ENCODE assay signal across 18 cellular contexts in the genomic region with DNA sequence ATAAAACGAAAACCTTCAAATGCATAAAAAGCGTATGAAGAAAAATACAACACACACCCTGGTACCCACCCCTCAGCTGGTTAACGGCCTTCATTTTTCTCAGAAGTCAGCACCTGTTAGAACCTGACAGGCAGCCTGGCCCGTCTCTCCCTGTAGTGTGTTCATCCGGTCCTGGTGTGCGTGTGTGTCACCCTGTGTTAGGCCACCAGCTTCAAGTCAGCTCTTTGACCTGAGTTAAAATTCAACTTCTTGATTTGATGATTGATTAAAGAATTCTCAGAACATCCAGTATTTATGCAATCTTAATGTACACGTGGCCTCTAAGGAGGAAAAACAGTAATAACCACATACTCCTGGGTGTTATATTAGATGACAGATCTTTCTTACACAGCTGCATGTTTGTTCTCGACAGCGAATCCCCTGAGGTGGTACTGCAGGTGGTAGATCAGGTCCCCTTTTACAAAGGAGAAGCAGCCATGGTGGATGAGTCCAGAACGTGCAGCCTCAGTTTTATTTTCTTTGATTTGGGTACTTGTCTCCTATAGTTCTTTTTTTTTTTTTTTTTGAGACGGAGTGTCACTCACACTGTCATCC. TPM values are rescaled to one million over a fixed set of nuclear protein-coding genes. Genes with fewer than 3 reads are reported as not detected.
A peak's percentile ranks its signal among the peaks of the same experiment; 100 is the strongest.
DNase-seq lines count a peak whose midpoint lies in the region; ATAC-seq and TF ChIP-seq lines count a peak whose summit lies in the region.
"Had no signal": no experiment of that assay in that cellular context is flagged by ENCODE, and none has a peak within 500 bp of the region (broad histone marks: within the 10 kb centered on the region; RNA-seq: fewer than 3 reads in every experiment).

No MANE protein-coding gene starts in this region.

- peaks cover 21% of the 10 kb centered on the region for H3K36me3 Mint-ChIP-seq in activated naive CD4-positive, alpha-beta T cell treated with anti-CD3 and anti-CD28 coated beads for 36 hours (ENCODE audit: low read depth)
- peaks cover 52% of the 10 kb centered on the region for H3K36me3 Mint-ChIP-seq in activated CD8-positive, alpha-beta T cell treated with anti-CD3 and anti-CD28 coated beads, Interleukin-2, amount 10 ng/mL, durations not matched to agents 7 days and 5 days (ENCODE audit: low read depth)
- peaks cover 35 to 70% of the 10 kb centered on the region in 2 donors for H3K36me3 Mint-ChIP-seq in stimulated activated naive B cell treated with anti-CD40 and anti-IgM and Interleukin-4, amounts not matched to agents 10 μg/mL and 1 μg/mL and 100 μg/mL, for 72 hours

- H3K27ac Mint-ChIP-seq in activated naive CD4-positive, alpha-beta T cell treated with anti-CD3 and anti-CD28 coated beads for 36 hours: no peak overlapping the region
- peak overlapping the region; percentile 71 for H3K27ac Mint-ChIP-seq in activated CD8-positive, alpha-beta T cell treated with anti-CD3 and anti-CD28 coated beads, Interleukin-2, amount 10 ng/mL, durations not matched to agents 7 days and 5 days
- peak overlapping the region; percentile 65 for H3K27ac Mint-ChIP-seq in stimulated activated naive B cell treated with anti-CD40 and anti-IgM and Interleukin-4, amounts not matched to agents 10 μg/mL and 1 μg/mL and 100 μg/mL, for 72 hours

- H3K27me3 Mint-ChIP-seq in activated naive CD4-positive, alpha-beta T cell treated with anti-CD3 and anti-CD28 coated beads for 36 hours (ENCODE audit: low read depth): no peaks in the 10 kb centered on the region
- no peaks in the 10 kb centered on the region for H3K27me3 Mint-ChIP-seq in activated CD8-positive, alpha-beta T cell treated with anti-CD3 and anti-CD28 coated beads, Interleukin-2, amount 10 ng/mL, durations not matched to agents 7 days and 5 days (ENCODE audit: low read depth)
- H3K27me3 Mint-ChIP-seq in stimulated activated naive B cell treated with anti-CD40 and anti-IgM and Interleukin-4, amounts not matched to agents 10 μg/mL and 1 μg/mL and 100 μg/mL, for 72 hours: no peaks in the 10 kb centered on the region

- H3K4me1 ChIP-seq in HEK293 (ENCODE audit: control insufficient read depth, insufficient read depth, low read length): peaks cover 14% of the 10 kb centered on the region

- peaks cover 0 to 23% of the 10 kb centered on the region in 2 experiments; a peak in 2 of 3 replicates for H3K36me3 ChIP-seq in HEK293 (ENCODE audit: control insufficient read depth in 2 of 2, insufficient read depth in 1 of 2, low read length in 2 of 2)

- no peak overlapping the region for H3K4me3 ChIP-seq in HEK293 (ENCODE audit: low read depth, low read length)

- peak; percentile 56 for ATAC-seq in activated CD8-positive, alpha-beta T cell treated with anti-CD3 and anti-CD28 coated beads, Interleukin-2, amount 10 ng/mL, durations not matched to agents 7 days and 5 days
- peak; percentile 85 to 86 for ATAC-seq in stimulated activated naive B cell treated with anti-CD40 and anti-IgM and Interleukin-4, amounts not matched to agents 10 μg/mL and 1 μg/mL and 100 μg/mL, for 72 hours (replicated peaks)
- ATAC-seq in Right ventricle myocardium inferior: no peak

- H3K9me3 ChIP-seq in HEK293 (ENCODE audit: control insufficient read depth, insufficient read depth, low read depth, low read length): no peaks in the 10 kb centered on the region

- CTCF ChIA-PET in activated naive CD4-positive, alpha-beta T cell treated with anti-CD3 and anti-CD28 coated beads for 36 hours (lab: Charles Lee): interaction anchor here (0.7 kb wide), 1 partner anchor 10 kb away, joined by 3 read pairs; no protein-coding TSS in a partner anchor
- CTCF ChIA-PET in HEK293 (lab: Yijun Ruan, JAX): interaction anchor here (0.6 kb wide), 1 partner anchor 597 kb away, joined by 3 read pairs; no protein-coding TSS in a partner anchor
- CTCF ChIA-PET in activated CD8-positive, alpha-beta T cell treated with anti-CD3 and anti-CD28 coated beads, Interleukin-2, amount 10 ng/mL, durations not matched to agents 7 days and 5 days (lab: Charles Lee): interaction anchor here (0.6 kb wide), 1 partner anchor 37 kb away, joined by 4 read pairs; no protein-coding TSS in a partner anchor

- intact Hi-C loops in activated naive CD4-positive, alpha-beta T cell treated with anti-CD3 and anti-CD28 coated beads for 36 hours (cut with micrococcal nuclease): no loop called here
- intact Hi-C loops in Right ventricle myocardium inferior (cut with DNase I): no loop called here

- H3K9me3 Mint-ChIP-seq in activated naive CD4-positive, alpha-beta T cell treated with anti-CD3 and anti-CD28 coated beads for 36 hours: no peaks in the 10 kb centered on the region
- no peaks in the 10 kb centered on the region for H3K9me3 Mint-ChIP-seq in activated CD8-positive, alpha-beta T cell treated with anti-CD3 and anti-CD28 coated beads, Interleukin-2, amount 10 ng/mL, durations not matched to agents 7 days and 5 days (ENCODE audit: insufficient read depth)
- no peaks in the 10 kb centered on the region for H3K9me3 Mint-ChIP-seq in stimulated activated naive B cell treated with anti-CD40 and anti-IgM and Interleukin-4, amounts not matched to agents 10 μg/mL and 1 μg/mL and 100 μg/mL, for 72 hours

- no peak overlapping the region for H3K4me3 Mint-ChIP-seq in activated naive CD4-positive, alpha-beta T cell treated with anti-CD3 and anti-CD28 coated beads for 36 hours
- no peak overlapping the region for H3K4me3 Mint-ChIP-seq in activated CD8-positive, alpha-beta T cell treated with anti-CD3 and anti-CD28 coated beads, Interleukin-2, amount 10 ng/mL, durations not matched to agents 7 days and 5 days
- peak overlapping the region; percentile 23 to 44 for H3K4me3 Mint-ChIP-seq in stimulated activated naive B cell treated with anti-CD40 and anti-IgM and Interleukin-4, amounts not matched to agents 10 μg/mL and 1 μg/mL and 100 μg/mL, for 72 hours

- no peak overlapping the region for H3K27ac ChIP-seq in HEK293 (ENCODE audit: extremely low read depth, low read depth, low read length)
- H3K27ac ChIP-seq: RWPE1 had no signal

- DNase-seq in activated naive CD4-positive, alpha-beta T cell treated with anti-CD3 and anti-CD28 coated beads for 36 hours: peak; percentile 18
- no peak for DNase-seq in activated naive CD4-positive, alpha-beta T cell treated with anti-CD3 and anti-CD28 coated beads, Interleukin-2, amount 50 U/mL, for 16 hours
- DNase-seq in activated CD8-positive, alpha-beta T cell treated with anti-CD3 and anti-CD28 coated beads, Interleukin-2, amount 10 ng/mL, durations not matched to agents 7 days and 5 days: peak; percentile 45
- no peak for DNase-seq in stimulated activated naive B cell treated with anti-CD40 and anti-IgM and Interleukin-4, amounts not matched to agents 10 μg/mL and 1 μg/mL and 100 μg/mL, for 72 hours
- no peak for DNase-seq in Right ventricle myocardium inferior (ENCODE audit: missing footprints)
- DNase-seq in medulla oblongata (ENCODE audit: extremely low spot score): no peak
- no peak for DNase-seq in cerebellar cortex (ENCODE audit: low spot score)
- DNase-seq: erythroblast; glutamatergic neuron; Karpas-422; NCI-H187; NCI-H82; retina; stimulated activated CD4-positive, alpha-beta T cell treated with anti-CD3 and anti-CD28 coated beads, Interleukin-2, amount 100 ng/mL, for 24 hours; stimulated activated CD8-positive, alpha-beta memory T cell treated with anti-CD3 and anti-CD28 coated beads, Interleukin-4, amount 100 ng/mL, for 48 hours; T-helper 9 cell had no signal

- POLR2A ChIA-PET in HEK293 (lab: Yijun Ruan, JAX): interaction anchor here (0.7 kb wide), 1 partner anchor 42 kb away, joined by 4 read pairs; no protein-coding TSS in a partner anchor
- POLR2A ChIA-PET in activated CD8-positive, alpha-beta T cell treated with anti-CD3 and anti-CD28 coated beads, Interleukin-2, amount 10 ng/mL, durations not matched to agents 7 days and 5 days (lab: Charles Lee): interaction anchor here (1.3 to 1.8 kb wide), 2 partner anchors 18 to 19 kb away, joined by 4 to 5 read pairs; partner anchors contain the start of genes TBC1D22B and TMEM217

- no peak for TF ChIP-seq CTCF in HEK293 (tag by site-specific recombination; IDR thresholded peaks at IDR 0.05)

- peaks cover 43% of the 10 kb centered on the region for H3K4me1 Mint-ChIP-seq in activated naive CD4-positive, alpha-beta T cell treated with anti-CD3 and anti-CD28 coated beads for 36 hours (ENCODE audit: low read depth)
- H3K4me1 Mint-ChIP-seq in activated CD8-positive, alpha-beta T cell treated with anti-CD3 and anti-CD28 coated beads, Interleukin-2, amount 10 ng/mL, durations not matched to agents 7 days and 5 days (ENCODE audit: low read depth): peaks cover 90% of the 10 kb centered on the region
- H3K4me1 Mint-ChIP-seq in stimulated activated naive B cell treated with anti-CD40 and anti-IgM and Interleukin-4, amounts not matched to agents 10 μg/mL and 1 μg/mL and 100 μg/mL, for 72 hours: peaks cover 37 to 77% of the 10 kb centered on the region in 2 donors

RNA-seq across cellular contexts. Expression of gene TMEM217, which starts 19.1 kb away (rescaled TPM):
- under 1 TPM; 0.81 to 0.95 TPM for total RNA-seq in activated naive CD4-positive, alpha-beta T cell treated with anti-CD3 and anti-CD28 coated beads for 36 hours
- total RNA-seq in activated CD8-positive, alpha-beta T cell treated with anti-CD3 and anti-CD28 coated beads, Interleukin-2, amount 10 ng/mL, durations not matched to agents 7 days and 5 days: 1 to 10 TPM; 3.1 to 3.2 TPM
- 0.30 TPM for total RNA-seq in Right ventricle myocardium inferior

RNA-seq across cellular contexts. Expression of gene TBC1D22B, which starts 19.4 kb away (rescaled TPM):
- total RNA-seq in activated naive CD4-positive, alpha-beta T cell treated with anti-CD3 and anti-CD28 coated beads for 36 hours: 10 to 100 TPM; 13.4 to 15.1 TPM
- total RNA-seq in activated CD8-positive, alpha-beta T cell treated with anti-CD3 and anti-CD28 coated beads, Interleukin-2, amount 10 ng/mL, durations not matched to agents 7 days and 5 days: 10 to 100 TPM; 15.4 TPM
- 6.3 TPM for total RNA-seq in Right ventricle myocardium inferior

Comparison
In these comparisons a context has a peak if more than half of its experiments do, and no peak if none do; other contexts are left out.
1. DNase-seq: peak in activated naive CD4-positive, alpha-beta T cell treated with anti-CD3 and anti-CD28 coated beads for 36 hours (single experiment) and activated CD8-positive, alpha-beta T cell treated with anti-CD3 and anti-CD28 coated beads, Interleukin-2, amount 10 ng/mL, durations not matched to agents 7 days and 5 days (single experiment); none in activated naive CD4-positive, alpha-beta T cell treated with anti-CD3 and anti-CD28 coated beads, Interleukin-2, amount 50 U/mL, for 16 hours (single experiment), stimulated activated naive B cell treated with anti-CD40 and anti-IgM and Interleukin-4, amounts not matched to agents 10 μg/mL and 1 μg/mL and 100 μg/mL, for 72 hours (single experiment), Right ventricle myocardium inferior (single experiment), medulla oblongata (single experiment) and cerebellar cortex (single experiment).
2. H3K4me3 Mint-ChIP-seq: peak in stimulated activated naive B cell treated with anti-CD40 and anti-IgM and Interleukin-4, amounts not matched to agents 10 μg/mL and 1 μg/mL and 100 μg/mL, for 72 hours (2 of 2); none in activated naive CD4-positive, alpha-beta T cell treated with anti-CD3 and anti-CD28 coated beads for 36 hours (single experiment) and activated CD8-positive, alpha-beta T cell treated with anti-CD3 and anti-CD28 coated beads, Interleukin-2, amount 10 ng/mL, durations not matched to agents 7 days and 5 days (single experiment).